In genomic region chr5:473344-474192, GRCh38 we compare ENCODE assay signal across 8 cellular contexts. TPM values are rescaled to one million over a fixed set of nuclear protein-coding genes. Genes with fewer than 3 reads are reported as not detected.
A peak's percentile ranks its signal among the peaks of the same experiment; 100 is the strongest.
DNase-seq lines count a peak whose midpoint lies in the region; ATAC-seq and TF ChIP-seq lines count a peak whose summit lies in the region.

No MANE protein-coding gene starts in this region.

- no CpG with 5 or more reads among the region's 75 CpGs for WGBS in neuronal stem cell (ENCODE audit: extremely low coverage in 2 of 2, insufficient read length in 2 of 2, insufficient replicate concordance in 1 of 2), 2 donors

- H4K8ac ChIP-seq in neuronal stem cell (ENCODE audit: low read depth, low read length), result no peak overlapping the region

- H4K91ac ChIP-seq in neuronal stem cell (ENCODE audit: low read depth, low read length, poor library complexity), result no peak overlapping the region

- peak overlapping the region; percentile 42 for H3K27ac Mint-ChIP-seq in activated T-helper 2 cell treated with anti-CD3 and anti-CD28 coated beads, Interferon-gamma antibody, Interleukin-2, Interleukin-4, amounts not matched to agents 10 μg/mL and 5 μg/mL and 100 μg/mL, durations not matched to agents 14 hours and 24 hours and 36 hours

- H2BK120ac ChIP-seq in neuronal stem cell (ENCODE audit: low read depth, low read length), result no peak overlapping the region

- H3K9me3 ChIP-seq in A673 (ENCODE audit: low read depth, low read length, poor library complexity, severe bottlenecking), result no peaks in the 10 kb centered on the region
- no peaks in the 10 kb centered on the region for H3K9me3 ChIP-seq in neuronal stem cell (replicated peaks in 1 of 2; ENCODE audit: control insufficient read depth in 2 of 2, insufficient read depth in 1 of 2, low read depth in 1 of 2, low read length in 2 of 2)

- no peak overlapping the region for H3K4ac ChIP-seq in neuronal stem cell (ENCODE audit: low read length)

- peaks cover 47% of the 10 kb centered on the region for H3K27me3 ChIP-seq in A673 (replicated peaks; ENCODE audit: insufficient read depth, low read depth, low read length, poor library complexity)
- H3K27me3 ChIP-seq in neuronal stem cell (ENCODE audit: control insufficient read depth in 3 of 3, insufficient read depth in 3 of 3, low read depth in 1 of 3, low read length in 3 of 3), result peaks cover 0 to 33% (median 8%) of the 10 kb centered on the region in 3 experiments

- peak overlapping the region; percentile 95 for H3K18ac ChIP-seq in neuronal stem cell (ENCODE audit: low read length)

- peak overlapping the region; percentile 43 for H3K23ac ChIP-seq in neuronal stem cell (ENCODE audit: low read depth, low read length, poor library complexity)

- H3K36me3 ChIP-seq in A673 (ENCODE audit: insufficient read depth, low read length, poor library complexity, severe bottlenecking), result peaks cover 9% of the 10 kb centered on the region
- peaks cover 3 to 27% of the 10 kb centered on the region in 2 donors for H3K36me3 ChIP-seq in neuronal stem cell (replicated peaks in 1 of 2; ENCODE audit: control insufficient read depth in 2 of 2, insufficient read depth in 2 of 2, low read length in 2 of 2)

- H2AK5ac ChIP-seq in neuronal stem cell (ENCODE audit: low read depth, low read length), result peak overlapping the region; percentile 89

- CTCF ChIA-PET in A673 (lab: Charles Lee), result no interaction called here

- DNase-seq in A673 (ENCODE audit: low spot score) (peak; percentile 33), NCI-H2171 treated with DMSO at 0.1 percent for 48 hours (lab: John Stamatoyannopoulos, UW) (peak; percentile 65), foreskin melanocyte (peak; percentile 38), neuronal stem cell (ENCODE audit: low spot score) (peak; percentile 51), NCI-H2107 treated with DMSO at 0.1 percent for 48 hours (lab: John Stamatoyannopoulos, UW; ENCODE audit: unreplicated experiment) (no peak)
- DNase-seq in activated T-helper 2 cell treated with anti-CD3 and anti-CD28 coated beads, Interferon-gamma antibody, Interleukin-2, Interleukin-4, amounts not matched to agents 10 μg/mL and 5 μg/mL and 100 μg/mL, durations not matched to agents 14 hours and 24 hours and 36 hours (ENCODE audit: low spot score), result peak; percentile 31

- H3K4me1 ChIP-seq in A673 (ENCODE audit: insufficient read depth, low read length, poor library complexity, severe bottlenecking) (peaks cover 12% of the 10 kb centered on the region), neuronal stem cell (ENCODE audit: control insufficient read depth in 2 of 2, insufficient read depth in 1 of 2, low read depth in 1 of 2, low read length in 2 of 2) (peaks cover 9 to 10% of the 10 kb centered on the region in 2 donors)

- peak overlapping the region; percentile 90 for H3K9ac ChIP-seq in neuronal stem cell (ENCODE audit: low read depth, low read length, poor library complexity)

- no peak for TF ChIP-seq CTCF in A673 (conservative IDR thresholded peaks at IDR 0.05; ENCODE audit: low read depth, low read length)

- intact Hi-C loops in A673 (cut with micrococcal nuclease; ENCODE audit: unreplicated experiment), result no loop called here
- intact Hi-C loops in activated T-helper 2 cell treated with anti-CD3 and anti-CD28 coated beads, Interferon-gamma antibody, Interleukin-2, Interleukin-4, amounts not matched to agents 10 μg/mL and 5 μg/mL and 100 μg/mL, durations not matched to agents 14 hours and 24 hours and 36 hours (cut with micrococcal nuclease), result loop anchor here (5.0 kb wide), 1 partner anchor 139 kb away; the partner anchor contains the start of gene CEP72

- ATAC-seq in GM18519 (IDR thresholded peaks at IDR 0.05; ENCODE audit: low FRiP score, unreplicated experiment) (peak; percentile 27), HG02970 (IDR thresholded peaks at IDR 0.05; ENCODE audit: low FRiP score, unreplicated experiment) (peak; percentile 30)

- H3K4me1 Mint-ChIP-seq in activated T-helper 2 cell treated with anti-CD3 and anti-CD28 coated beads, Interferon-gamma antibody, Interleukin-2, Interleukin-4, amounts not matched to agents 10 μg/mL and 5 μg/mL and 100 μg/mL, durations not matched to agents 14 hours and 24 hours and 36 hours (ENCODE audit: low read depth), result peaks cover 19% of the 10 kb centered on the region

- no peak overlapping the region for H3K14ac ChIP-seq in neuronal stem cell (ENCODE audit: low read length)

- no peak overlapping the region for H2BK12ac ChIP-seq in neuronal stem cell (ENCODE audit: low read length)

- no peak overlapping the region for H2BK15ac ChIP-seq in neuronal stem cell (ENCODE audit: low read length)

- BruUV-seq in A673 (replicated peaks; lab: Mats Ljungman, UMichigan), result no TSS peak

- H2AFZ ChIP-seq in neuronal stem cell (ENCODE audit: low read length), result peak overlapping the region; percentile 92

- H3K4me3 Mint-ChIP-seq in activated T-helper 2 cell treated with anti-CD3 and anti-CD28 coated beads, Interferon-gamma antibody, Interleukin-2, Interleukin-4, amounts not matched to agents 10 μg/mL and 5 μg/mL and 100 μg/mL, durations not matched to agents 14 hours and 24 hours and 36 hours (ENCODE audit: low read depth), result peak overlapping the region; percentile 87

- H3K79me1 ChIP-seq in neuronal stem cell (ENCODE audit: low read depth, low read length), result peaks cover 10% of the 10 kb centered on the region

- no peaks in the 10 kb centered on the region for H3K9me3 Mint-ChIP-seq in activated T-helper 2 cell treated with anti-CD3 and anti-CD28 coated beads, Interferon-gamma antibody, Interleukin-2, Interleukin-4, amounts not matched to agents 10 μg/mL and 5 μg/mL and 100 μg/mL, durations not matched to agents 14 hours and 24 hours and 36 hours

- H2BK5ac ChIP-seq in neuronal stem cell (ENCODE audit: low read length), result no peak overlapping the region

- H3K4me2 ChIP-seq in neuronal stem cell (ENCODE audit: insufficient read depth, low read length, poor library complexity, severe bottlenecking), result peak overlapping the region; percentile 90

- peaks cover 28% of the 10 kb centered on the region for H3K36me3 Mint-ChIP-seq in activated T-helper 2 cell treated with anti-CD3 and anti-CD28 coated beads, Interferon-gamma antibody, Interleukin-2, Interleukin-4, amounts not matched to agents 10 μg/mL and 5 μg/mL and 100 μg/mL, durations not matched to agents 14 hours and 24 hours and 36 hours (ENCODE audit: low read depth)

- POLR2A ChIA-PET in A673 (lab: Charles Lee; ENCODE audit: low non-redundant PET), result no interaction called here

- H3K27me3 Mint-ChIP-seq in activated T-helper 2 cell treated with anti-CD3 and anti-CD28 coated beads, Interferon-gamma antibody, Interleukin-2, Interleukin-4, amounts not matched to agents 10 μg/mL and 5 μg/mL and 100 μg/mL, durations not matched to agents 14 hours and 24 hours and 36 hours (ENCODE audit: low read depth), result peaks cover 5% of the 10 kb centered on the region

- H3K27ac ChIP-seq in A673 (ENCODE audit: low read depth, low read length, poor library complexity, severe bottlenecking) (peak overlapping the region; percentile 50), neuronal stem cell (replicated peaks; ENCODE audit: low read length) (no peak overlapping the region)

- H3K4me3 ChIP-seq in A673 (ENCODE audit: low read depth, low read length, poor library complexity, severe bottlenecking) (peak overlapping the region; percentile 95), neuronal stem cell (ENCODE audit: low read length in 2 of 2) (peak overlapping the region; percentile 86 to 91)

RNA-seq across cellular contexts. Expression of gene EXOC3, which starts 30.6 kb away (rescaled TPM):
- total RNA-seq in A673 (2021), result 46.7 and 53.8 TPM in 2 replicates
- total RNA-seq in activated T-helper 2 cell treated with anti-CD3 and anti-CD28 coated beads, Interferon-gamma antibody, Interleukin-2, Interleukin-4, amounts not matched to agents 10 μg/mL and 5 μg/mL and 100 μg/mL, durations not matched to agents 14 hours and 24 hours and 36 hours, result 62.3 and 66.4 TPM in 2 replicates
- polyA plus RNA-seq in neuronal stem cell (2013, experiment 1 of 2), result 18.9 TPM
- polyA plus RNA-seq in neuronal stem cell (2013, experiment 2 of 2), result 18.7 TPM

RNA-seq across cellular contexts. Expression of gene SLC9A3, which starts 50.7 kb away (rescaled TPM):
- total RNA-seq in A673 (2021), result 1.6 and 1.9 TPM in 2 replicates
- total RNA-seq in activated T-helper 2 cell treated with anti-CD3 and anti-CD28 coated beads, Interferon-gamma antibody, Interleukin-2, Interleukin-4, amounts not matched to agents 10 μg/mL and 5 μg/mL and 100 μg/mL, durations not matched to agents 14 hours and 24 hours and 36 hours, result 2.4 and 2.8 TPM in 2 replicates
- 3.3 TPM for polyA plus RNA-seq in neuronal stem cell (2013, experiment 1 of 2)
- polyA plus RNA-seq in neuronal stem cell (2013, experiment 2 of 2), result 3.2 TPM
